6 cellular contexts compared by ENCODE assay signal in genomic region chr22:37906364-37907008, GRCh38. TPM values are rescaled to one million over a fixed set of nuclear protein-coding genes. Genes with fewer than 3 reads are reported as not detected.
A peak's percentile ranks its signal among the peaks of the same experiment; 100 is the strongest.
DNase-seq lines count a peak whose midpoint lies in the region; ATAC-seq and TF ChIP-seq lines count a peak whose summit lies in the region.

No MANE protein-coding gene starts in this region.

- peak; percentile 18 for ATAC-seq in GM21529 (IDR thresholded peaks at IDR 0.05; ENCODE audit: unreplicated experiment)
- ATAC-seq in stimulated activated naive B cell treated with anti-CD40 and anti-IgM and Interleukin-4, amounts not matched to agents 10 μg/mL and 1 μg/mL and 100 μg/mL, for 72 hours (replicated peaks): peak; percentile 56 to 63

- peak overlapping the region; percentile 81 for H3K4me3 ChIP-seq in fibroblast of the aortic adventitia (ENCODE audit: low read depth, low read length)

- H3K9me3 Mint-ChIP-seq in stimulated activated naive B cell treated with anti-CD40 and anti-IgM and Interleukin-4, amounts not matched to agents 10 μg/mL and 1 μg/mL and 100 μg/mL, for 72 hours: no peaks in the 10 kb centered on the region

- H3K27ac ChIP-seq in 22Rv1 (peak overlapping the region; percentile 67), VCaP (peak overlapping the region; percentile 85)

- peak overlapping the region; percentile 80 for H3K27ac Mint-ChIP-seq in stimulated activated naive B cell treated with anti-CD40 and anti-IgM and Interleukin-4, amounts not matched to agents 10 μg/mL and 1 μg/mL and 100 μg/mL, for 72 hours

- DNase-seq in fibroblast of the aortic adventitia (ENCODE audit: low read depth) (no peak), KG1 (lab: John Stamatoyannopoulos, UW) (no peak)
- DNase-seq in stimulated activated naive B cell treated with anti-CD40 and anti-IgM and Interleukin-4, amounts not matched to agents 10 μg/mL and 1 μg/mL and 100 μg/mL, for 72 hours: no peak

- peaks cover 23 to 28% of the 10 kb centered on the region in 2 donors for H3K4me1 Mint-ChIP-seq in stimulated activated naive B cell treated with anti-CD40 and anti-IgM and Interleukin-4, amounts not matched to agents 10 μg/mL and 1 μg/mL and 100 μg/mL, for 72 hours

- H3K27me3 Mint-ChIP-seq in stimulated activated naive B cell treated with anti-CD40 and anti-IgM and Interleukin-4, amounts not matched to agents 10 μg/mL and 1 μg/mL and 100 μg/mL, for 72 hours: no peaks in the 10 kb centered on the region

- H3K4me3 Mint-ChIP-seq in stimulated activated naive B cell treated with anti-CD40 and anti-IgM and Interleukin-4, amounts not matched to agents 10 μg/mL and 1 μg/mL and 100 μg/mL, for 72 hours: peak overlapping the region; percentile 76 to 89

- TF ChIP-seq CTCF in 22Rv1 (IDR thresholded peaks at IDR 0.05) (peak; percentile 37), VCaP (conservative IDR thresholded peaks at IDR 0.05) (peak; percentile 18; the same call in 1 of the 2 replicates), fibroblast of the aortic adventitia (IDR thresholded peaks at IDR 0.05; ENCODE audit: insufficient read depth, low read length) (no peak)

- peaks cover 0 to 9% of the 10 kb centered on the region in 2 donors for H3K36me3 Mint-ChIP-seq in stimulated activated naive B cell treated with anti-CD40 and anti-IgM and Interleukin-4, amounts not matched to agents 10 μg/mL and 1 μg/mL and 100 μg/mL, for 72 hours

RNA-seq across cellular contexts. Expression of gene MICALL1, which starts 0.4 kb away (rescaled TPM):
- total RNA-seq in fibroblast of the aortic adventitia (ENCODE audit: low replicate concordance): 13.2 and 24.7 TPM in 2 replicates

RNA-seq across cellular contexts. Expression of gene C22orf23, which starts 46.9 kb away (rescaled TPM):
- total RNA-seq in fibroblast of the aortic adventitia (ENCODE audit: low replicate concordance): 0.54 TPM in 1 of 2 replicates, not detected in the other

RNA-seq across cellular contexts. Expression of gene POLR2F, which starts 47.0 kb away (rescaled TPM):
- total RNA-seq in fibroblast of the aortic adventitia (ENCODE audit: low replicate concordance): 18.3 and 112 TPM in 2 replicates

RNA-seq across cellular contexts. Expression of gene EIF3L, which starts 57.3 kb away (rescaled TPM):
- total RNA-seq in fibroblast of the aortic adventitia (ENCODE audit: low replicate concordance): 181 and 457 TPM in 2 replicates
